8 cellular contexts compared by ENCODE assay signal in genomic region chrX:53284684-53285447, GRCh38. TPM values are rescaled to one million over a fixed set of nuclear protein-coding genes. Genes with fewer than 3 reads are reported as not detected.
A peak's percentile ranks its signal among the peaks of the same experiment; 100 is the strongest.
DNase-seq lines count a peak whose midpoint lies in the region; ATAC-seq and TF ChIP-seq lines count a peak whose summit lies in the region.

No MANE protein-coding gene starts in this region.

- peak; percentile 85 for TF ChIP-seq CTCF in C4-2B (conservative IDR thresholded peaks at IDR 0.05)
- TF ChIP-seq CTCF in mesothelial cell of epicardium (IDR thresholded peaks at IDR 0.05; ENCODE audit: unreplicated experiment): peak; percentile 70

- DNase-seq in NCI-H1930 (lab: John Stamatoyannopoulos, UW) (peak; percentile 5 to 7), mesothelial cell of epicardium (ENCODE audit: low spot score in 2 of 2, unreplicated experiment in 2 of 2) (peak in 1 of 2 experiments; percentile 60)
- DNase-seq in activated CD4-positive, alpha-beta T cell treated with anti-CD3 and anti-CD28 coated beads, Interleukin-2, amount 50 U/mL, for 48 hours: peak; percentile 52 to 57
- DNase-seq in effector CD8-positive, alpha-beta T cell (lab: John Stamatoyannopoulos, UW): peak; percentile 10
- DNase-seq in stimulated activated naive CD8-positive, alpha-beta T cell treated with anti-CD3 and anti-CD28 coated beads, Interleukin-15, amount 100 ng/mL, for 72 hours: peak; percentile 43 to 51

- peaks cover 36% of the 10 kb centered on the region for H3K4me1 Mint-ChIP-seq in mesothelial cell of epicardium
- H3K4me1 Mint-ChIP-seq in stimulated activated naive CD8-positive, alpha-beta T cell treated with anti-CD3 and anti-CD28 coated beads, Interleukin-15, amount 100 ng/mL, for 72 hours: peaks cover 44% of the 10 kb centered on the region

- H3K27ac Mint-ChIP-seq in mesothelial cell of epicardium: no peak overlapping the region
- no peak overlapping the region for H3K27ac Mint-ChIP-seq in stimulated activated naive CD8-positive, alpha-beta T cell treated with anti-CD3 and anti-CD28 coated beads, Interleukin-15, amount 100 ng/mL, for 72 hours

- no peak overlapping the region for H3K27ac ChIP-seq in C4-2B

- no peaks in the 10 kb centered on the region for H3K36me3 Mint-ChIP-seq in mesothelial cell of epicardium

- H3K4me3 Mint-ChIP-seq in mesothelial cell of epicardium: no peak overlapping the region
- no peak overlapping the region for H3K4me3 Mint-ChIP-seq in stimulated activated naive CD8-positive, alpha-beta T cell treated with anti-CD3 and anti-CD28 coated beads, Interleukin-15, amount 100 ng/mL, for 72 hours

- ATAC-seq in GM19438 (IDR thresholded peaks at IDR 0.05; ENCODE audit: low read depth, unreplicated experiment) (peak; percentile 72), HG03025 (IDR thresholded peaks at IDR 0.05; ENCODE audit: low FRiP score, unreplicated experiment) (no peak)
- peak; percentile 57 for ATAC-seq in stimulated activated naive CD8-positive, alpha-beta T cell treated with anti-CD3 and anti-CD28 coated beads, Interleukin-15, amount 100 ng/mL, for 72 hours

- peaks cover 12% of the 10 kb centered on the region for H3K9me3 Mint-ChIP-seq in mesothelial cell of epicardium
- H3K9me3 Mint-ChIP-seq in stimulated activated naive CD8-positive, alpha-beta T cell treated with anti-CD3 and anti-CD28 coated beads, Interleukin-15, amount 100 ng/mL, for 72 hours: no peaks in the 10 kb centered on the region

- no peaks in the 10 kb centered on the region for H3K27me3 Mint-ChIP-seq in mesothelial cell of epicardium (ENCODE audit: low read depth)
- no peaks in the 10 kb centered on the region for H3K27me3 Mint-ChIP-seq in stimulated activated naive CD8-positive, alpha-beta T cell treated with anti-CD3 and anti-CD28 coated beads, Interleukin-15, amount 100 ng/mL, for 72 hours

RNA-seq across cellular contexts. Expression of gene IQSEC2, which starts 3.5 kb away (rescaled TPM):
- total RNA-seq in mesothelial cell of epicardium: 19.8 to 23.0 TPM (median 22.2 TPM) in 3 replicates

RNA-seq across cellular contexts. Expression of gene KDM5C, which starts 59.9 kb away (rescaled TPM):
- total RNA-seq in mesothelial cell of epicardium: 128 to 134 TPM (median 128 TPM) in 3 replicates
